9 cellular contexts compared by ENCODE assay signal in genomic region chr1:148264374-148265276, GRCh38.
A peak's percentile ranks its signal among the peaks of the same experiment; 100 is the strongest.
DNase-seq lines count a peak whose midpoint lies in the region; ATAC-seq and TF ChIP-seq lines count a peak whose summit lies in the region.
"Had no signal": no experiment of that assay in that cellular context is flagged by ENCODE, and none has a peak within 500 bp of the region (broad histone marks: within the 10 kb centered on the region; RNA-seq: fewer than 3 reads in every experiment).

No MANE protein-coding gene starts in this region.

- H4K20me1 ChIP-seq in Loucy (ENCODE audit: insufficient read depth, low read length, poor library complexity, severe bottlenecking) = no peaks in the 10 kb centered on the region

- no peaks in the 10 kb centered on the region for H3K27me3 ChIP-seq in CD4-positive, CD25-positive, alpha-beta regulatory T cell (ENCODE audit: control insufficient read depth, insufficient read depth, low read length)
- H3K27me3 ChIP-seq in Loucy (ENCODE audit: insufficient read depth, low read length, poor library complexity, severe bottlenecking) (no peaks in the 10 kb centered on the region), brain microvascular endothelial cell (replicated peaks) (no peaks in the 10 kb centered on the region)

- no peaks in the 10 kb centered on the region for H3K9me3 ChIP-seq in CD4-positive, CD25-positive, alpha-beta regulatory T cell (ENCODE audit: control insufficient read depth in 2 of 2, low read length in 2 of 2)
- no peaks in the 10 kb centered on the region for H3K9me3 ChIP-seq in Loucy (ENCODE audit: insufficient read depth, low read depth, low read length)

- H3K4me2 ChIP-seq in Loucy (ENCODE audit: low read depth, low read length, poor library complexity, severe bottlenecking) = peak overlapping the region; percentile 69

- in situ Hi-C loops in brain microvascular endothelial cell (cut with HindIII; ENCODE audit: low pct_ligation_motif_present, low sequenced_read_pairs) = no loop called here

- no peaks in the 10 kb centered on the region for H3K9me2 ChIP-seq in Loucy (replicated peaks; ENCODE audit: low read depth, low read length)

- no peak for DNase-seq in CD4-positive, CD25-positive, alpha-beta regulatory T cell
- peak; percentile 96 for DNase-seq in brain microvascular endothelial cell
- no peak for DNase-seq in mesothelial cell of epicardium (ENCODE audit: low spot score in 2 of 2, unreplicated experiment in 2 of 2)
- DNase-seq in GOT3 (lab: John Stamatoyannopoulos, UW) = no peak
- DNase-seq in GM20000 (ENCODE audit: low spot score) = no peak
- DNase-seq in NCI-H1436 (lab: John Stamatoyannopoulos, UW) = no peak

- H3K4me1 ChIP-seq in CD4-positive, CD25-positive, alpha-beta regulatory T cell (ENCODE audit: control insufficient read depth, insufficient read depth, low read length, poor library complexity, severe bottlenecking) = peaks cover 8% of the 10 kb centered on the region
- H3K4me1 ChIP-seq in Loucy (ENCODE audit: insufficient read depth, low read length, poor library complexity, severe bottlenecking) = no peaks in the 10 kb centered on the region

- no peak overlapping the region for H3K9ac ChIP-seq in Loucy (ENCODE audit: low read depth, low read length, poor library complexity, severe bottlenecking)

- H3K27me3 Mint-ChIP-seq in CD4-positive, CD25-positive, alpha-beta regulatory T cell = peaks cover 34% of the 10 kb centered on the region
- peaks cover 2% of the 10 kb centered on the region for H3K27me3 Mint-ChIP-seq in mesothelial cell of epicardium (ENCODE audit: low read depth)

- peak overlapping the region; percentile 84 to 98 (median 91) for H3K4me3 Mint-ChIP-seq in CD4-positive, CD25-positive, alpha-beta regulatory T cell
- peak overlapping the region; percentile 87 for H3K4me3 Mint-ChIP-seq in mesothelial cell of epicardium

- no peaks in the 10 kb centered on the region for H3F3A ChIP-seq in Loucy (ENCODE audit: low read depth)

- no peaks in the 10 kb centered on the region for H3K79me2 ChIP-seq in Loucy (ENCODE audit: insufficient read depth, low read length)

- no peak for TF ChIP-seq CTCF in Loucy (conservative IDR thresholded peaks at IDR 0.05; ENCODE audit: low read length)
- no peak for TF ChIP-seq CTCF in brain microvascular endothelial cell (IDR thresholded peaks at IDR 0.05; ENCODE audit: low read depth, low read length, missing control alignments)
- TF ChIP-seq CTCF in mesothelial cell of epicardium (IDR thresholded peaks at IDR 0.05; ENCODE audit: unreplicated experiment) = no peak
- no peak for TF ChIP-seq CTCF in GM20000 (IDR thresholded peaks at IDR 0.05; ENCODE audit: extremely low read depth, missing control alignments)

- H3K27ac Mint-ChIP-seq in CD4-positive, CD25-positive, alpha-beta regulatory T cell = peak overlapping the region; percentile 88 to 97 (median 96)
- peak overlapping the region; percentile 100 for H3K27ac Mint-ChIP-seq in mesothelial cell of epicardium
- H3K27ac Mint-ChIP-seq: dendritic cell treated with granulocyte-macrophage colony-stimulating factor and Interleukin-4, amounts not matched to agents 40 ng/mL and 50 ng/mL, for 4 days had no signal

- peaks cover 0 to 1% (median 0%) of the 10 kb centered on the region in 7 donors for H3K9me3 Mint-ChIP-seq in CD4-positive, CD25-positive, alpha-beta regulatory T cell
- no peaks in the 10 kb centered on the region for H3K9me3 Mint-ChIP-seq in mesothelial cell of epicardium
- H3K9me3 Mint-ChIP-seq: dendritic cell treated with granulocyte-macrophage colony-stimulating factor and Interleukin-4, amounts not matched to agents 40 ng/mL and 50 ng/mL, for 4 days had no signal

- no peaks in the 10 kb centered on the region for H3K36me3 ChIP-seq in CD4-positive, CD25-positive, alpha-beta regulatory T cell (ENCODE audit: control insufficient read depth, insufficient read depth, low read length)
- H3K36me3 ChIP-seq in Loucy (ENCODE audit: insufficient read depth, low read length) (no peaks in the 10 kb centered on the region), brain microvascular endothelial cell (replicated peaks) (no peaks in the 10 kb centered on the region)

- H3K4me1 Mint-ChIP-seq in CD4-positive, CD25-positive, alpha-beta regulatory T cell = peaks cover 6 to 20% (median 11%) of the 10 kb centered on the region in 4 donors
- peaks cover 23% of the 10 kb centered on the region for H3K4me1 Mint-ChIP-seq in mesothelial cell of epicardium

- no peak overlapping the region for H3K27ac ChIP-seq in CD4-positive, CD25-positive, alpha-beta regulatory T cell (ENCODE audit: insufficient read depth, low read length, poor library complexity, severe bottlenecking)
- H3K27ac ChIP-seq in brain microvascular endothelial cell = peak overlapping the region; percentile 29

- H3K36me3 Mint-ChIP-seq in CD4-positive, CD25-positive, alpha-beta regulatory T cell = peaks cover 4% of the 10 kb centered on the region
- H3K36me3 Mint-ChIP-seq in mesothelial cell of epicardium = no peaks in the 10 kb centered on the region

- ATAC-seq in CD4-positive, CD25-positive, alpha-beta regulatory T cell (ENCODE audit: low read depth in 2 of 2) = no peak
- no peak for ATAC-seq in HG02884 (IDR thresholded peaks at IDR 0.05; ENCODE audit: unreplicated experiment)

- no peak overlapping the region for H2AFZ ChIP-seq in Loucy (ENCODE audit: low read length)

- peak overlapping the region; percentile 92 for H3K4me3 ChIP-seq in CD4-positive, CD25-positive, alpha-beta regulatory T cell (ENCODE audit: low read depth, low read length)
- H3K4me3 ChIP-seq in Loucy (ENCODE audit: low read length, poor library complexity, severe bottlenecking) (peak overlapping the region; percentile 68), brain microvascular endothelial cell (ENCODE audit: low read depth, low read length) (peak overlapping the region; percentile 57)
